Comparison of ENCODE assay signal across 8 cellular contexts in the genomic region with DNA sequence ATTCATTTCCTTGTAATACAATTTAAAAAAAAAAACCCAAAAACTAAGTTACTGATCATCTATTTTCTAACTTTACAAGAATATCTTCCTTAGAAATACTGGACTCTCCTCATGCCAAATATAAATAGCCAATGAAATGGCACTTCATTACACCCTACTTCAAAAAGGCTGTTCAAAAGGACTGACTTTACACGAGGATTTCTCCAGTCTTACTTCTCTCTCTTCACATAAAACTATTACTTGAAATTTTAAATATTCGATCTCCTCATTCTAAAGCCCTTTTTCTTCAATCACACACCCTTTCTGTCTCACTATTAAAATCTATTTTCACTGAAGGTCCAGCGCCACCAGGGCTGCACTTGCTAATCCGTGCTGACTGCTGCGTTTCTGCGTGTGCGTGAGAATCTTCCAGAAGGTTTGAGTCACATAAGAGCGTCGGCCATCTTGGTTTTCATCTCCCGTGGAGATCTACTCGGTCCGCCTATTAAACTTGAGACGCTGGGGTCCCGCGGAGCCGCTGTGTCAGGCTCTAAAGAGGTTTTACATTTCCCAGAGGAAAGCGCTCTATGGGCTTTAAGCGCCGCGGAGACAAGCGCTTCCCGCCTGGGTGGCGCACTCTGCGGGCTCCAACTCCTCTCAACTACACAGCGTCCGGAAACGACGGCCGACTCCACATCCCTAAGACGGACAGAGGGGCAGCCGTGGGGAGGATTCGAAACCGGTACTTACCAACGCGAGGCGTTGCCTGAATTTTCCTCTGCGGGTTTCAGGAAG. TPM values are rescaled to one million over a fixed set of nuclear protein-coding genes. Genes with fewer than 3 reads are reported as not detected.
A peak's percentile ranks its signal among the peaks of the same experiment; 100 is the strongest.
DNase-seq lines count a peak whose midpoint lies in the region; ATAC-seq and TF ChIP-seq lines count a peak whose summit lies in the region.

No MANE protein-coding gene starts in this region.

- H3K4me3 ChIP-seq in body of pancreas = peak overlapping the region; percentile 34 to 51
- peak overlapping the region; percentile 89 for H3K4me3 ChIP-seq in iPS-11a (ENCODE audit: low read depth, low read length)
- peak overlapping the region; percentile 94 for H3K4me3 ChIP-seq in skeletal muscle cell (ENCODE audit: low read depth, low read length)

- WGBS in body of pancreas, 2 donors = 5 to 16% methylated on average over 12 to 37 of the region's 37 CpGs

- H3K27me3 ChIP-seq in body of pancreas = no peaks in the 10 kb centered on the region

- TF ChIP-seq CTCF in GM10248 (IDR thresholded peaks at IDR 0.05; ENCODE audit: control extremely low read depth, extremely low read depth, low read depth, missing control alignments) = peak; percentile 8
- no peak for TF ChIP-seq CTCF in body of pancreas (IDR thresholded peaks at IDR 0.05)

- CTCF ChIA-PET in GM10248 (lab: Yijun Ruan, JAX) = interaction anchor here (1.5 to 2.7 kb wide), 2 partner anchors 43 to 67 kb away, joined by 5 to 16 read pairs; no protein-coding TSS in a partner anchor

- POLR2A ChIA-PET in GM10248 (lab: Yijun Ruan, JAX) = no interaction called here

- peak overlapping the region; percentile 47 to 95 (median 86) for H3K27ac ChIP-seq in body of pancreas

- peak; percentile 56 for DNase-seq in GM10248 (ENCODE audit: extremely low spot score)
- DNase-seq in NCI-H187 treated with DMSO at 0.1 percent for 48 hours (lab: John Stamatoyannopoulos, UW) = peak; percentile 13
- DNase-seq in UCSD-AML1 (lab: John Stamatoyannopoulos, UW; ENCODE audit: unreplicated experiment) = peak; percentile 81
- peak; percentile 42 to 55 (median 46) for DNase-seq in body of pancreas
- peak; percentile 45 for DNase-seq in skeletal muscle cell (ENCODE audit: low read depth)
- no peak for DNase-seq in OCI-M2 (lab: John Stamatoyannopoulos, UW; ENCODE audit: unreplicated experiment)

- H3K36me3 ChIP-seq in body of pancreas (replicated peaks in 1 of 2; ENCODE audit: insufficient read depth in 1 of 2, low read depth in 2 of 2) = no peaks in the 10 kb centered on the region

- peaks cover 0 to 13% (median 2%) of the 10 kb centered on the region in 3 donors for H3K9me3 ChIP-seq in body of pancreas

- H3K4me1 ChIP-seq in body of pancreas = peaks cover 15% of the 10 kb centered on the region

- TF ChIP-seq POLR2A in body of pancreas (IDR thresholded peaks at IDR 0.05) = no peak

- ATAC-seq in HG02840 (IDR thresholded peaks at IDR 0.05; ENCODE audit: low FRiP score, unreplicated experiment) = peak; percentile 37
- ATAC-seq in body of pancreas = peak; percentile 28

- intact Hi-C loops in body of pancreas (cut with DNase I) = no loop called here

RNA-seq across cellular contexts. Expression of gene LRIF1, which starts 0.6 kb away (rescaled TPM):
- 1 to 10 TPM; 3.6 to 9.9 TPM for total RNA-seq in body of pancreas

Comparison
In these comparisons a context has a peak if more than half of its experiments do, and no peak if none do; other contexts are left out.
1. H3K4me3 ChIP-seq: peak in every context shown above with its lines; median percentile 94 in skeletal muscle cell; 89 in iPS-11a; 42 in body of pancreas.